7 cellular contexts compared by ENCODE assay signal in genomic region chrX:65948103-65948502, GRCh38.
"Had no signal": no experiment of that assay in that cellular context is flagged by ENCODE, and none has a peak within 500 bp of the region (broad histone marks: within the 10 kb centered on the region; RNA-seq: fewer than 3 reads in every experiment).

No MANE protein-coding gene starts in this region.

- FAIRE-seq: G401.6, GM12878, GM12891, GM12892, GM18507 had no signal

- ATAC-seq: GM12878 had no signal

- DNase-seq: GDM1, GF-D8 had no signal

- H3K4me3 ChIP-seq: GM12878 had no signal
